ENCODE assay signal across 24 cellular contexts in the genomic region with DNA sequence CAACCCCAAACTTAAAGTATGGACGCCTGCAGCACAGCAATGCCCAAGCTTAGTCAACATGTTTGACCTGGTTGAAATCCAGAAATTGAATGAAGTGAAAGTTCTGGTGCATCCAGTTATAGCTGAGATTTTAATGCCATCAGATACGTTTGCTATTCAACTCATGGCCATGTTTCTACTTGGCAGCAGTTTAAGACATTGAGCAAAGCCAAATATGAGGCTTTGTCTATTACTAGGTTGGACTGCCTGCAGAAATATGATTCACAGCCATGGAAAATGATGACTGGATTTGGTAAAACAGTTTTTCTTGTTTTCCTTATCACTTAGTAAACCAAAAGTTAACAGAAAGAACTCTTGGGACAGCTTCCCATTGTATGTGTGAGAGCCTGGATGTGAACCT. TPM values are rescaled to one million over a fixed set of nuclear protein-coding genes. Genes with fewer than 3 reads are reported as not detected.
DNase-seq lines count a peak whose midpoint lies in the region; ATAC-seq, FAIRE-seq and TF ChIP-seq lines count a peak whose summit lies in the region.
"Had no signal": no experiment of that assay in that cellular context is flagged by ENCODE, and none has a peak within 500 bp of the region (broad histone marks: within the 10 kb centered on the region; RNA-seq: fewer than 3 reads in every experiment).

No MANE protein-coding gene starts in this region.

- no peaks in the 10 kb centered on the region; the same call in 1 of the 2 replicates for H3K9me2 ChIP-seq in GM23248 (ENCODE audit: insufficient read depth)

- no peak overlapping the region for H3K9ac ChIP-seq in GM23248
- no peak overlapping the region for H3K9ac ChIP-seq in keratinocyte (ENCODE audit: control insufficient read depth, extremely low read depth, insufficient read depth, low read length)

- H3K4me1 ChIP-seq in GM23248 (ENCODE audit: insufficient read depth): peaks cover 18% of the 10 kb centered on the region
- H3K4me1 ChIP-seq in keratinocyte (ENCODE audit: control insufficient read depth, extremely low read depth, insufficient read depth, low read length): peaks cover 19% of the 10 kb centered on the region
- H3K4me1 ChIP-seq: breast epithelium, psoas muscle had no signal

- H3K9me3 ChIP-seq in GM23248 (ENCODE audit: low read depth) (no peaks in the 10 kb centered on the region), keratinocyte (ENCODE audit: control insufficient read depth, low read depth, low read length) (peaks cover 6% of the 10 kb centered on the region)
- H3K9me3 ChIP-seq: breast epithelium, psoas muscle, thoracic aorta, vagina had no signal

- no peak for TF ChIP-seq CTCF in keratinocyte (optimal IDR thresholded peaks at IDR 0.05 in 1 of 3, IDR thresholded peaks at IDR 0.05 in 1 of 3, conservative IDR thresholded peaks at IDR 0.05 in 1 of 3; ENCODE audit: extremely low read depth in 1 of 3, insufficient read depth in 2 of 3, low read length in 3 of 3)

- in situ Hi-C loops in GM23248 (cut with MboI): loop anchor here (25.0 kb wide), 1 partner anchor 1205 kb away; a partner anchor contains a TSS

- H3K4me3 ChIP-seq in GM23248 (no peak overlapping the region), keratinocyte (ENCODE audit: control insufficient read depth in 2 of 3, extremely low read depth in 1 of 3, insufficient read depth in 2 of 3, low read depth in 1 of 3, low read length in 3 of 3) (no peak overlapping the region)
- H3K4me3 ChIP-seq: breast epithelium, psoas muscle, thoracic aorta, vagina had no signal

- peaks cover 23% of the 10 kb centered on the region for H3F3A ChIP-seq in GM23248 (ENCODE audit: insufficient read depth)

- H3K27ac ChIP-seq in GM23248: peak overlapping the region; percentile 77
- H3K27ac ChIP-seq in keratinocyte (ENCODE audit: control insufficient read depth, insufficient read depth, low read length): peak overlapping the region; percentile 17
- H3K27ac ChIP-seq: psoas muscle, vagina had no signal

- H3K36me3 ChIP-seq in GM23248 (ENCODE audit: low read depth) (no peaks in the 10 kb centered on the region), keratinocyte (ENCODE audit: control insufficient read depth in 2 of 2, extremely low read depth in 1 of 2, insufficient read depth in 2 of 2, low read length in 2 of 2) (no peaks in the 10 kb centered on the region)
- H3K36me3 ChIP-seq: breast epithelium, thoracic aorta, vagina had no signal

- WGBS in GM23248 (ENCODE audit: low coverage in 1 of 2, low lambda C conversion rate in 2 of 2, missing lambda C conversion rate in 2 of 2), 2 experiments: 30 to 35% methylated on average over 2 of the region's 2 CpGs

- H3K79me2 ChIP-seq in GM23248 (ENCODE audit: insufficient read depth) (no peaks in the 10 kb centered on the region), keratinocyte (ENCODE audit: control insufficient read depth, insufficient read depth, low read length) (no peaks in the 10 kb centered on the region)

- H2AFZ ChIP-seq in GM23248: 0 out of 2 replicates have a peak overlapping the region, but pooled peaks have one; percentile 23
- peak overlapping the region; percentile 47 for H2AFZ ChIP-seq in keratinocyte (ENCODE audit: control insufficient read depth, low read length)

- H4K20me1 ChIP-seq in GM23248 (ENCODE audit: insufficient read depth) (no peaks in the 10 kb centered on the region), keratinocyte (ENCODE audit: control insufficient read depth, extremely low read depth, insufficient read depth, low read length) (no peaks in the 10 kb centered on the region)

- H3K4me2 ChIP-seq in GM23248 (ENCODE audit: unreplicated experiment): peak overlapping the region; percentile 13
- H3K4me2 ChIP-seq in keratinocyte (ENCODE audit: control insufficient read depth, extremely low read depth, insufficient read depth, low read depth, low read length): peak overlapping the region; percentile 25

- ATAC-seq in esophagus mucosa: peak; percentile 90
- ATAC-seq: effector memory CD8-positive, alpha-beta T cell; psoas muscle; SK-N-SH treated with all-trans-retinoic acid at 6 μM for 48 hours had no signal

- H3K9me1 ChIP-seq in keratinocyte (ENCODE audit: control insufficient read depth, extremely low read depth, insufficient read depth, low read length): no peaks in the 10 kb centered on the region

- dilution Hi-C loops in keratinocyte (cut with MboI; ENCODE audit: extremely low pct_ligation_motif_present, low sequenced_read_pairs): no loop called here

- no peaks in the 10 kb centered on the region for H3K27me3 ChIP-seq in GM23248 (replicated peaks; ENCODE audit: insufficient read depth)
- no peaks in the 10 kb centered on the region for H3K27me3 ChIP-seq in keratinocyte (ENCODE audit: control insufficient read depth, extremely low read depth, insufficient read depth, low read length)
- H3K27me3 ChIP-seq: breast epithelium, vagina had no signal

- DNase-seq in GM23248: peak; percentile 76
- DNase-seq in RPMI7951 (ENCODE audit: low read depth): peak; percentile 67
- DNase-seq in keratinocyte (ENCODE audit: low read depth, low spot score): no peak
- no peak for DNase-seq in NCI-H1105 (lab: John Stamatoyannopoulos, UW)
- no peak for DNase-seq in EL
- no peak for DNase-seq in GM19238 (ENCODE audit: insufficient read length, low spot score)
- DNase-seq in dermis blood vessel endothelial cell: no peak
- DNase-seq: activated CD4-positive, alpha-beta T cell treated with anti-CD3 and anti-CD28 coated beads for 1 hour; activated CD8-positive, alpha-beta memory T cell treated with anti-CD3 and anti-CD28 coated beads for 24 hours; activated gamma-delta T cell treated with Interleukin-2 at 50 U/mL for 16 hours; activated T-cell treated with anti-CD3 and anti-CD28 coated beads, Interleukin-2, amount 50 U/mL, for 24 hours; DND-41; effector memory CD8-positive, alpha-beta T cell; left cardiac atrium; NCI-H1694; psoas muscle; stimulated activated naive CD4-positive, alpha-beta T cell treated with Interleukin-2 at 50 U/mL for 16 hours; T-helper 2 cell had no signal

- peak; percentile 92 for FAIRE-seq in keratinocyte (lab: Jason Lieb, UNC)
- FAIRE-seq: colon had no signal

RNA-seq across cellular contexts. Expression of a gene that starts 32.2 kb away (rescaled TPM):
- total RNA-seq in GM23248 (2014; rRNA removed; shearing (Covaris generic)): 16.4 and 24.4 TPM in 2 replicates
- 9.3 and 9.5 TPM in 2 replicates for polyA plus RNA-seq in GM23248 (2016; fragmentation: Nextera tagmentation; extraction: Ambion mirVana)
- total RNA-seq in RPMI7951 (2014; rRNA removed; shearing (Covaris generic)): 8.7 and 13.1 TPM in 2 replicates
- total RNA-seq in esophagus mucosa: 15.3 TPM
- polyA plus RNA-seq in keratinocyte: 9.5 to 25.9 TPM (median 21.9 TPM) in 3 replicates
- polyA plus RNA-seq in keratinocyte (2011; ENCODE audit: low read depth): 34.8 TPM
- polyA plus RNA-seq in keratinocyte (2011; cell fraction: cytosol; rRNA removed): 3.7 and 7.7 TPM in 2 replicates
- 39.0 and 54.7 TPM in 2 replicates for polyA plus RNA-seq in keratinocyte (2011; cell fraction: nucleus; rRNA removed)
- 5.3 and 10.4 TPM in 2 replicates for polyA plus RNA-seq in keratinocyte (2012; ENCODE audit: low replicate concordance)
- 8.6 to 41.7 TPM (median 16.2 TPM) in 3 replicates for polyA minus RNA-seq in keratinocyte
- 8.8 TPM for polyA minus RNA-seq in keratinocyte (2011; cell fraction: cytosol; rRNA and poly(A)+ RNA removed)
- polyA minus RNA-seq in keratinocyte (2011; cell fraction: nucleus; rRNA and poly(A)+ RNA removed): 28.7 and 52.4 TPM in 2 replicates
- total RNA-seq in dermis blood vessel endothelial cell: 16.2 and 19.5 TPM in 2 replicates

RNA-seq across cellular contexts. Expression of a gene that starts 51.8 kb away (rescaled TPM):
- 107 and 112 TPM in 2 replicates for total RNA-seq in GM23248 (2014; rRNA removed; shearing (Covaris generic))
- polyA plus RNA-seq in GM23248 (2016; fragmentation: Nextera tagmentation; extraction: Ambion mirVana): 43.4 and 45.3 TPM in 2 replicates
- 36.6 and 49.7 TPM in 2 replicates for total RNA-seq in RPMI7951 (2014; rRNA removed; shearing (Covaris generic))
- total RNA-seq in esophagus mucosa: 41.7 TPM
- polyA plus RNA-seq in keratinocyte: 31.2 to 83.1 TPM (median 70.1 TPM) in 3 replicates
- polyA plus RNA-seq in keratinocyte (2011; ENCODE audit: low read depth): 322 TPM
- polyA plus RNA-seq in keratinocyte (2011; cell fraction: cytosol; rRNA removed): 20.0 and 37.1 TPM in 2 replicates
- polyA plus RNA-seq in keratinocyte (2011; cell fraction: nucleus; rRNA removed): 170 and 226 TPM in 2 replicates
- 43.2 and 179 TPM in 2 replicates for polyA plus RNA-seq in keratinocyte (2012; ENCODE audit: low replicate concordance)
- 28.4 to 46.4 TPM (median 36.4 TPM) in 3 replicates for polyA minus RNA-seq in keratinocyte
- 76.4 TPM for polyA minus RNA-seq in keratinocyte (2011; cell fraction: cytosol; rRNA and poly(A)+ RNA removed)
- 198 and 206 TPM in 2 replicates for polyA minus RNA-seq in keratinocyte (2011; cell fraction: nucleus; rRNA and poly(A)+ RNA removed)
- 73.5 and 159 TPM in 2 replicates for total RNA-seq in dermis blood vessel endothelial cell

Comparison
In these comparisons a context has a peak if more than half of its experiments do, and no peak if none do; other contexts are left out.
1. DNase-seq: peak in GM23248 (single experiment) and RPMI7951 (single experiment); none in keratinocyte (single experiment), NCI-H1105 (single experiment), EL (single experiment), GM19238 (single experiment) and dermis blood vessel endothelial cell (single experiment).